Comparison of ENCODE assay signal across 8 cellular contexts in genomic region chr22:36384766-36385400, GRCh38. TPM values are rescaled to one million over a fixed set of nuclear protein-coding genes. Genes with fewer than 3 reads are reported as not detected.
A peak's percentile ranks its signal among the peaks of the same experiment; 100 is the strongest.
DNase-seq lines count a peak whose midpoint lies in the region; ATAC-seq, FAIRE-seq and TF ChIP-seq lines count a peak whose summit lies in the region.

No MANE protein-coding gene starts in this region.

- FAIRE-seq in RCC 7860 (lab: Jason Lieb, UNC) = no peak

- H3K4me2 ChIP-seq in mesenchymal stem cell (ENCODE audit: low read length, poor library complexity, severe bottlenecking) = peak overlapping the region; percentile 78

- peak overlapping the region; percentile 49 for H4K8ac ChIP-seq in mesenchymal stem cell (ENCODE audit: low read length)

- no peaks in the 10 kb centered on the region for H3K27me3 Mint-ChIP-seq in chondrocyte (ENCODE audit: low read depth)

- H3K27ac ChIP-seq in mesenchymal stem cell (ENCODE audit: low read length, poor library complexity, severe bottlenecking) = peak overlapping the region; percentile 97
- peak overlapping the region; percentile 96 to 98 for H3K27ac ChIP-seq in uterus

- peak overlapping the region; percentile 84 for H2AK5ac ChIP-seq in mesenchymal stem cell (ENCODE audit: low read length, severe bottlenecking)

- peak overlapping the region; percentile 75 to 80 for H3K18ac ChIP-seq in mesenchymal stem cell (ENCODE audit: low read depth in 1 of 2, low read length in 2 of 2)

- peak overlapping the region; percentile 44 to 93 for H3K4me3 ChIP-seq in mesenchymal stem cell (ENCODE audit: insufficient read depth in 1 of 2, low read depth in 1 of 2, low read length in 2 of 2)
- H3K4me3 ChIP-seq in uterus = peak overlapping the region; percentile 86

- 38% methylated on average over 2 of the region's 6 CpGs for WGBS in mesenchymal stem cell

- peak overlapping the region; percentile 93 for H2BK5ac ChIP-seq in mesenchymal stem cell (ENCODE audit: low read depth, low read length, poor library complexity, severe bottlenecking)

- H3K27me3 ChIP-seq in mesenchymal stem cell (ENCODE audit: control insufficient read depth in 1 of 2, insufficient read depth in 1 of 2, low read length in 2 of 2) (no peaks in the 10 kb centered on the region), uterus (no peaks in the 10 kb centered on the region)

- no peak overlapping the region for H3K23ac ChIP-seq in mesenchymal stem cell (ENCODE audit: low read length in 2 of 2)

- no peak overlapping the region for H2BK12ac ChIP-seq in mesenchymal stem cell (ENCODE audit: low read length in 2 of 2)

- peaks cover 67% of the 10 kb centered on the region for H3K4me1 Mint-ChIP-seq in chondrocyte (ENCODE audit: low read depth)

- no peak for ATAC-seq in GM18909 (IDR thresholded peaks at IDR 0.05; ENCODE audit: poor library complexity, unreplicated experiment)

- intact Hi-C loops in uterus (cut with DNase I; ENCODE audit: low total_unique reads) = loop anchor here (5.0 to 10.0 kb wide), 2 partner anchors 53 to 70 kb away; no protein-coding TSS in a partner anchor

- peak; percentile 49 to 51 for DNase-seq in activated CD4-positive, alpha-beta T cell treated with anti-CD3 and anti-CD28 coated beads for 4 hours
- no peak for DNase-seq in activated CD4-positive, alpha-beta T cell treated with anti-CD3 and anti-CD28 coated beads, Interleukin-2, amount 50 U/mL, for 4 hours
- DNase-seq in RCC 7860 (ENCODE audit: low spot score) (peak; percentile 48), chondrocyte (ENCODE audit: low spot score) (no peak), mesenchymal stem cell (peak; percentile 74), uterus (peak in 1 of 2 donors; percentile 59), NCI-H146 treated with DMSO at 0.1 percent for 48 hours (lab: John Stamatoyannopoulos, UW; ENCODE audit: unreplicated experiment) (no peak)

- no peak overlapping the region for H3K4ac ChIP-seq in mesenchymal stem cell (ENCODE audit: low read depth in 1 of 2, low read length in 2 of 2)

- H3K14ac ChIP-seq in mesenchymal stem cell (ENCODE audit: low read length in 2 of 2) = no peak overlapping the region

- no peaks in the 10 kb centered on the region for H3K79me1 ChIP-seq in mesenchymal stem cell (replicated peaks; ENCODE audit: low read length, poor library complexity, severe bottlenecking)

- TF ChIP-seq CTCF in chondrocyte (IDR thresholded peaks at IDR 0.05) (peak; percentile 30), uterus (IDR thresholded peaks at IDR 0.05) (peak in 3 of 4 experiments; percentile 13 to 15 (median 15))

- H3K9ac ChIP-seq in mesenchymal stem cell (ENCODE audit: low read length) = peak overlapping the region; percentile 89

- no peak overlapping the region for H2BK120ac ChIP-seq in mesenchymal stem cell (ENCODE audit: low read depth, low read length)

- peak; percentile 40 to 67 for TF ChIP-seq POLR2A in uterus (IDR thresholded peaks at IDR 0.05)

- H3K9me3 Mint-ChIP-seq in chondrocyte (ENCODE audit: low read depth) = no peaks in the 10 kb centered on the region

- H3K36me3 Mint-ChIP-seq in chondrocyte (ENCODE audit: low read depth) = peaks cover 31% of the 10 kb centered on the region

- peak overlapping the region; percentile 98 for H3K27ac Mint-ChIP-seq in chondrocyte (ENCODE audit: unreplicated experiment)

- H3K9me3 ChIP-seq in mesenchymal stem cell (ENCODE audit: control insufficient read depth, low read length) (no peaks in the 10 kb centered on the region), uterus (no peaks in the 10 kb centered on the region)

- H3K36me3 ChIP-seq in mesenchymal stem cell (ENCODE audit: control insufficient read depth in 1 of 2, insufficient read depth in 2 of 2, low read depth in 1 of 2, low read length in 2 of 2) (peaks cover 14 to 31% of the 10 kb centered on the region in 2 experiments), uterus (no peaks in the 10 kb centered on the region)

- H2BK15ac ChIP-seq in mesenchymal stem cell (ENCODE audit: low read depth, poor library complexity, severe bottlenecking) = no peak overlapping the region

- H4K91ac ChIP-seq in mesenchymal stem cell (ENCODE audit: low read length) = no peak overlapping the region

- peaks cover 14% of the 10 kb centered on the region for H3K4me1 ChIP-seq in mesenchymal stem cell (ENCODE audit: control insufficient read depth, insufficient read depth, low read depth, low read length)
- peaks cover 10 to 24% of the 10 kb centered on the region in 2 donors for H3K4me1 ChIP-seq in uterus

- H2AFZ ChIP-seq in mesenchymal stem cell (ENCODE audit: low read depth, low read length) = no peak overlapping the region

- peak overlapping the region; percentile 93 for H3K4me3 Mint-ChIP-seq in chondrocyte (ENCODE audit: unreplicated experiment)

RNA-seq across cellular contexts. Expression of gene MYH9, which starts 2.9 kb away (rescaled TPM):
- total RNA-seq in chondrocyte (1,046 to 1,908 TPM (median 1,853 TPM) in 3 replicates), uterus (1,000 to 10,000 TPM in 1 of 4 donors, 100 to 1,000 TPM in 3; 215 to 1,171 (median 400) TPM)
- polyA plus RNA-seq in mesenchymal stem cell (2013, experiment 1 of 2) = 369 TPM
- 336 TPM for polyA plus RNA-seq in mesenchymal stem cell (2013, experiment 2 of 2)

Comparison
In these comparisons a context has a peak if more than half of its experiments do, and no peak if none do; other contexts are left out.
1. DNase-seq: peak in activated CD4-positive, alpha-beta T cell treated with anti-CD3 and anti-CD28 coated beads for 4 hours (2 of 2), RCC 7860 (single experiment) and mesenchymal stem cell (single experiment); none in activated CD4-positive, alpha-beta T cell treated with anti-CD3 and anti-CD28 coated beads, Interleukin-2, amount 50 U/mL, for 4 hours (0 of 2), chondrocyte (single experiment) and NCI-H146 treated with DMSO at 0.1 percent for 48 hours (single experiment).